In the genomic region with DNA sequence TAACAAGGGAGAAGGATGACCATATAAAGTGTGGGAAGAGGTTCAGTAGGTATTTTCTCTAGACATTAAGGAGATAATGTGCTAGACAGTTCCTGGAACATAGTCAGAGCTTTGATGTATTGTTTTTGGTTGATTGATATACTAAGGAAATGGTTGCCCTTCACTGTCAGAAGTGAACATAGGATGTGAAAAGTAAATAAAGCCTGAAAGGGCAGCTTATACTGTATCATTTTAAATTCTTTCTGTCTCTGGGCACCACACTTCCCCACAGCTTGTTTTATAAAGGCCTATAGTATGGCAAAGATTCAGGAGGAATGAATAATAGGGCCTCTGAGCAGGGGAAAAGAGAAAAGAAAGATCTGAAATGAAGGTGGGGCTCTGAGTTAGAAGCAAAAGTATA, we compare ENCODE assay signal across 1 cellular context.
TF ChIP-seq lines count a peak whose summit lies in the region.

No MANE protein-coding gene starts in this region.

TF ChIP-seq in GM23338, 12 proteins besides CTCF, POLR2A, EP300 and RAD21:
- no peak for TF ChIP-seq ETS1 (IDR thresholded peaks at IDR 0.05)
- no peak for TF ChIP-seq EZH2phosphoT487 (IDR thresholded peaks at IDR 0.05; ENCODE audit: unreplicated experiment)
- TF ChIP-seq, protein P1, sequence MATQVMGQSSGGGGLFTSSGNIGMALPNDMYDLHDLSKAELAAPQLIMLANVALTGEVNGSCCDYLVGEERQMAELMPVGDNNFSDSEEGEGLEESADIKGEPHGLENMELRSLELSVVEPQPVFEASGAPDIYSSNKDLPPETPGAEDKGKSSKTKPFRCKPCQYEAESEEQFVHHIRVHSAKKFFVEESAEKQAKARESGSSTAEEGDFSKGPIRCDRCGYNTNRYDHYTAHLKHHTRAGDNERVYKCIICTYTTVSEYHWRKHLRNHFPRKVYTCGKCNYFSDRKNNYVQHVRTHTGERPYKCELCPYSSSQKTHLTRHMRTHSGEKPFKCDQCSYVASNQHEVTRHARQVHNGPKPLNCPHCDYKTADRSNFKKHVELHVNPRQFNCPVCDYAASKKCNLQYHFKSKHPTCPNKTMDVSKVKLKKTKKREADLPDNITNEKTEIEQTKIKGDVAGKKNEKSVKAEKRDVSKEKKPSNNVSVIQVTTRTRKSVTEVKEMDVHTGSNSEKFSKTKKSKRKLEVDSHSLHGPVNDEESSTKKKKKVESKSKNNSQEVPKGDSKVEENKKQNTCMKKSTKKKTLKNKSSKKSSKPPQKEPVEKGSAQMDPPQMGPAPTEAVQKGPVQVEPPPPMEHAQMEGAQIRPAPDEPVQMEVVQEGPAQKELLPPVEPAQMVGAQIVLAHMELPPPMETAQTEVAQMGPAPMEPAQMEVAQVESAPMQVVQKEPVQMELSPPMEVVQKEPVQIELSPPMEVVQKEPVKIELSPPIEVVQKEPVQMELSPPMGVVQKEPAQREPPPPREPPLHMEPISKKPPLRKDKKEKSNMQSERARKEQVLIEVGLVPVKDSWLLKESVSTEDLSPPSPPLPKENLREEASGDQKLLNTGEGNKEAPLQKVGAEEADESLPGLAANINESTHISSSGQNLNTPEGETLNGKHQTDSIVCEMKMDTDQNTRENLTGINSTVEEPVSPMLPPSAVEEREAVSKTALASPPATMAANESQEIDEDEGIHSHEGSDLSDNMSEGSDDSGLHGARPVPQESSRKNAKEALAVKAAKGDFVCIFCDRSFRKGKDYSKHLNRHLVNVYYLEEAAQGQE (IDR thresholded peaks at IDR 0.05; ENCODE audit: unreplicated experiment) = no peak
- TF ChIP-seq CREB1 (CRISPR knock-in tag; IDR thresholded peaks at IDR 0.05; ENCODE audit: low read depth) = no peak
